Comparison of ENCODE assay signal across 2 cellular contexts in the genomic region with DNA sequence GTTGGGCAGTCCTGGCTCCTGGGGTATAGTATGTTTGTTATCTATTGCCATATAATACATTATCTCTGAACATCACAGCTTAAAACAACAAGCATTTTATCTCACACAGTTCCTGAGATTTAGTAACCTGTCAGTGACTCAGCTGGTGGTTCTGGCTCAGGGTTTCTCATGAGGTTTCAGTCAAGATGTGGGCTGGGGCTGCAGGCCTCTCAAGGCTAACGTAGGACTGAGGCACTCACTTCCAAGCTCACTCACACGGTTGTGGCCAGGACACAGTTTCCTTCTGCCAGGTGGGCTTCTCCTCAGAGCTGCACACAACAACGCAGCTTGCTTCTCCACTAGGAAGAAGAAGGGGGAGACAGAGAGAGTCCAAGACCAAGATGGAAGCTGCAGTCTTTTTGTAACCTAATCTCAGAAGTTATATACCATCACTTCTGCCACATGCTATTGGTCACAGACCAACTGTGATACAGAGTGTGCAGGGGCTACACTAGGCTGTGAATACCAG.
TF ChIP-seq lines count a peak whose summit lies in the region.

No MANE protein-coding gene starts in this region.

TF ChIP-seq in HCT116, 20 proteins besides CTCF, POLR2A, EP300 and RAD21:
- TF ChIP-seq POLR2AphosphoS5 (IDR thresholded peaks at IDR 0.05; ENCODE audit: low read depth, low read length) (no peak), ZBTB33 (IDR thresholded peaks at IDR 0.05; ENCODE audit: extremely low read depth, insufficient replicate concordance, low read length) (no peak), CEBPB (IDR thresholded peaks at IDR 0.05; ENCODE audit: low read depth) (no peak), EZH2phosphoT487 (IDR thresholded peaks at IDR 0.05; ENCODE audit: borderline replicate concordance) (no peak), ELF1 (IDR thresholded peaks at IDR 0.05; ENCODE audit: borderline replicate concordance, low read depth) (no peak), SRF (IDR thresholded peaks at IDR 0.05; ENCODE audit: low read depth) (no peak)

TF ChIP-seq in K562, 482 proteins besides CTCF, POLR2A, EP300 and RAD21:
- no peak for TF ChIP-seq SREBF1 (IDR thresholded peaks at IDR 0.05; ENCODE audit: borderline replicate concordance, low read depth, low read length)
- TF ChIP-seq ARID1B (IDR thresholded peaks at IDR 0.05), result peak; percentile 30; the same call in 1 of the 2 replicates
- TF ChIP-seq MYBL2 (IDR thresholded peaks at IDR 0.05; ENCODE audit: low read depth), result no peak
- TF ChIP-seq MYBL2 (CRISPR knock-in tag; IDR thresholded peaks at IDR 0.05; ENCODE audit: borderline replicate concordance), result no peak
- 0 out of 2 replicates have a peak, but pooled peaks have one; percentile 46 for TF ChIP-seq FOSL1 (tag; conservative IDR thresholded peaks at IDR 0.05)
- no peak for TF ChIP-seq SAP30 (IDR thresholded peaks at IDR 0.05; ENCODE audit: borderline replicate concordance, insufficient read depth, low read depth, low read length, poor library complexity, severe bottlenecking)
- TF ChIP-seq FOXJ3 (CRISPR knock-in tag; IDR thresholded peaks at IDR 0.05), result no peak
- peak; percentile 31; the same call in 1 of the 2 replicates for TF ChIP-seq NFE2 (IDR thresholded peaks at IDR 0.05; ENCODE audit: low read depth)
- no peak for TF ChIP-seq SFPQ (IDR thresholded peaks at IDR 0.05; ENCODE audit: low read depth, low read length)
- no peak for TF ChIP-seq ZNF561 (CRISPR knock-in tag; conservative IDR thresholded peaks at IDR 0.05)
- no peak for TF ChIP-seq THRA (IDR thresholded peaks at IDR 0.05)
- TF ChIP-seq RCOR1 (IDR thresholded peaks at IDR 0.05; ENCODE audit: borderline replicate concordance in 1 of 2, low read depth in 2 of 2, low read length in 2 of 2), result peak in 1 of 2 experiments; percentile 69; a peak in 1 of 4 replicates
- TF ChIP-seq ZNF217 (CRISPR knock-in tag; IDR thresholded peaks at IDR 0.05), result no peak
- TF ChIP-seq CBFA2T3 (IDR thresholded peaks at IDR 0.05), result peak; percentile 36; the same call in 1 of the 2 replicates
- no peak for TF ChIP-seq CREM (IDR thresholded peaks at IDR 0.05; ENCODE audit: low read depth)
- TF ChIP-seq SMARCA5 (IDR thresholded peaks at IDR 0.05), result no peak
- TF ChIP-seq MEIS2 (IDR thresholded peaks at IDR 0.05; ENCODE audit: partially characterized antibody), result peak; percentile 53
- peak; percentile 75 to 79 for TF ChIP-seq KDM1A (IDR thresholded peaks at IDR 0.05)
